In genomic region chr9:18393340-18394130, GRCh38 we compare ENCODE assay signal across 8 cellular contexts.
DNase-seq lines count a peak whose midpoint lies in the region; ATAC-seq and TF ChIP-seq lines count a peak whose summit lies in the region.

No MANE protein-coding gene starts in this region.

- POLR2A ChIA-PET in AG04449 (lab: Yijun Ruan, JAX): no interaction called here
- POLR2A ChIA-PET in activated CD4-positive, alpha-beta T cell treated with anti-CD3 and anti-CD28 coated beads for 36 hours (lab: Charles Lee): no interaction called here

- no peaks in the 10 kb centered on the region for H3K9me3 ChIP-seq in MG63
- H3K9me3 ChIP-seq in SJSA1 (replicated peaks): no peaks in the 10 kb centered on the region
- no peaks in the 10 kb centered on the region for H3K9me3 ChIP-seq in heart right ventricle
- no peaks in the 10 kb centered on the region for H3K9me3 ChIP-seq in stomach smooth muscle (ENCODE audit: control insufficient read depth in 2 of 2, low read length in 2 of 2)

- H3K27me3 ChIP-seq in MG63: no peaks in the 10 kb centered on the region
- H3K27me3 ChIP-seq in SJSA1 (replicated peaks): no peaks in the 10 kb centered on the region
- no peaks in the 10 kb centered on the region for H3K27me3 ChIP-seq in heart right ventricle
- H3K27me3 ChIP-seq in stomach smooth muscle (ENCODE audit: control insufficient read depth in 1 of 2, insufficient read depth in 2 of 2, low read length in 2 of 2): no peaks in the 10 kb centered on the region

- intact Hi-C loops in heart right ventricle (cut with DNase I): no loop called here
- intact Hi-C loops in activated CD4-positive, alpha-beta T cell treated with anti-CD3 and anti-CD28 coated beads for 36 hours (cut with DNase I, micrococcal nuclease): no loop called here

- no peak overlapping the region for H3K27ac Mint-ChIP-seq in activated CD4-positive, alpha-beta T cell treated with anti-CD3 and anti-CD28 coated beads for 36 hours

- H3K4me3 ChIP-seq in AG04449 (ENCODE audit: low read depth, low read length) (no peak overlapping the region), MG63 (no peak overlapping the region), SJSA1 (no peak overlapping the region), heart right ventricle (no peak overlapping the region), stomach smooth muscle (ENCODE audit: low read length in 2 of 2) (no peak overlapping the region)

- no peaks in the 10 kb centered on the region for H3K9me3 Mint-ChIP-seq in activated CD4-positive, alpha-beta T cell treated with anti-CD3 and anti-CD28 coated beads for 36 hours (ENCODE audit: low read depth)

- H3K27ac ChIP-seq in SJSA1: peak overlapping the region; percentile 66
- peak overlapping the region in 4 of 10 donors; percentile 21 to 46 (median 42) for H3K27ac ChIP-seq in heart right ventricle
- peak overlapping the region; percentile 70 for H3K27ac ChIP-seq in stomach smooth muscle (ENCODE audit: low read length)

- ATAC-seq in heart right ventricle: peak; percentile 23 to 94 (median 64)
- no peak for ATAC-seq in activated CD4-positive, alpha-beta T cell treated with anti-CD3 and anti-CD28 coated beads for 36 hours

- H3K4me1 ChIP-seq in SJSA1 (replicated peaks): peaks cover 15% of the 10 kb centered on the region
- peaks cover 0 to 23% (median 7%) of the 10 kb centered on the region in 9 donors for H3K4me1 ChIP-seq in heart right ventricle
- peaks cover 10% of the 10 kb centered on the region for H3K4me1 ChIP-seq in stomach smooth muscle (ENCODE audit: control insufficient read depth, insufficient read depth, low read length)

- H3K36me3 ChIP-seq in MG63: no peaks in the 10 kb centered on the region
- no peaks in the 10 kb centered on the region for H3K36me3 ChIP-seq in SJSA1
- no peaks in the 10 kb centered on the region for H3K36me3 ChIP-seq in heart right ventricle
- H3K36me3 ChIP-seq in stomach smooth muscle (ENCODE audit: control insufficient read depth in 2 of 2, insufficient read depth in 2 of 2, low read length in 2 of 2): no peaks in the 10 kb centered on the region

- no peaks in the 10 kb centered on the region for H3K36me3 Mint-ChIP-seq in activated CD4-positive, alpha-beta T cell treated with anti-CD3 and anti-CD28 coated beads for 36 hours (ENCODE audit: low read depth)

- no peak overlapping the region for H3K4me3 Mint-ChIP-seq in activated CD4-positive, alpha-beta T cell treated with anti-CD3 and anti-CD28 coated beads for 36 hours

- CTCF ChIA-PET in AG04449 (lab: Yijun Ruan, JAX): interaction anchor here (0.9 to 1.8 kb wide), 4 partner anchors 30 to 138 kb away, joined by 3 to 11 read pairs (median 4); no protein-coding TSS in a partner anchor
- CTCF ChIA-PET in activated CD4-positive, alpha-beta T cell treated with anti-CD3 and anti-CD28 coated beads for 36 hours (lab: Charles Lee): no interaction called here

- peak; percentile 90 for DNase-seq in AG04449 (ENCODE audit: low read depth, low spot score)
- peak; percentile 80 for DNase-seq in MG63
- peak; percentile 50 to 64 for DNase-seq in SJSA1 (ENCODE audit: low read depth in 1 of 2, low spot score in 2 of 2)
- DNase-seq in heart right ventricle: peak in 1 of 2 donors; percentile 46
- no peak for DNase-seq in activated CD4-positive, alpha-beta T cell treated with anti-CD3 and anti-CD28 coated beads for 36 hours
- DNase-seq in 8988T: no peak
- DNase-seq in GM19238 (ENCODE audit: insufficient read length, low spot score): no peak

- H3K27me3 Mint-ChIP-seq in activated CD4-positive, alpha-beta T cell treated with anti-CD3 and anti-CD28 coated beads for 36 hours: no peaks in the 10 kb centered on the region

- peak overlapping the region in 1 of 2 donors; percentile 23 for H3K9ac ChIP-seq in stomach smooth muscle (ENCODE audit: low read length in 2 of 2)

- WGBS in heart right ventricle, 2 donors: 50 to 55% methylated on average over 4 of the region's 4 CpGs

- H3K4me1 Mint-ChIP-seq in activated CD4-positive, alpha-beta T cell treated with anti-CD3 and anti-CD28 coated beads for 36 hours: no peaks in the 10 kb centered on the region

- TF ChIP-seq CTCF in AG04449 (IDR thresholded peaks at IDR 0.05; ENCODE audit: insufficient read depth, low read length, missing control alignments) (no peak), heart right ventricle (IDR thresholded peaks at IDR 0.05) (no peak)

Comparison
In these comparisons a context has a peak if more than half of its experiments do, and no peak if none do; other contexts are left out.
1. DNase-seq: peak in AG04449 (single experiment), MG63 (single experiment) and SJSA1 (2 of 2); none in activated CD4-positive, alpha-beta T cell treated with anti-CD3 and anti-CD28 coated beads for 36 hours (single experiment), 8988T (single experiment) and GM19238 (single experiment).